ENCODE assay signal across 27 cellular contexts in the genomic region with DNA sequence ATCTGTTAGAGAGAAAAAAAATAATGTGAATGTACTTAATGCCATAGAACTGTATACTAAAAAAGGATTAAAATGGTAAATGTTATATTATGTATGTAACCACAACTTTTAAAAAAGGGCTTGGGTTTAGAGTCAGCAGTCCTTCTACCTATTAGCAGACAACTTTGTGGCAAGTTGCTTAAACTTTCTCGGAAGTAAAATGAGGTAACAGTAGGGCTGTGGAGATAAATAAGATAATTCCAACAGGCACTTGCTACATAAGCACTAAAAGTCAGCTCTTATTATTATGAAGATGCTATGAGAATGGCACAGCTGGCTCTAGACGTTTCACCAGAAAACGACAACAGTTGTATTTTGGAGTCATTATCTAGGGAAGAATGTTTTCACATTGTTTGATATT.
"Had no signal": no experiment of that assay in that cellular context is flagged by ENCODE, and none has a peak within 500 bp of the region (broad histone marks: within the 10 kb centered on the region; RNA-seq: fewer than 3 reads in every experiment).

No MANE protein-coding gene starts in this region.

- DNase-seq: activated CD4-positive, alpha-beta T cell treated with anti-CD3 and anti-CD28 coated beads for 48 hours; activated CD4-positive, alpha-beta T cell treated with anti-CD3 and anti-CD28 coated beads, Interleukin-2, amount 50 U/mL, for 4 hours; activated CD4-positive, CD25-positive, alpha-beta regulatory T cell treated with anti-CD3 and anti-CD28 coated beads, Interleukin-2, amount 50 U/mL, for 72 hours; activated CD8-positive, alpha-beta memory T cell treated with anti-CD3 and anti-CD28 coated beads for 24 hours; activated T-cell treated with anti-CD3 and anti-CD28 coated beads, Interleukin-2, amount 50 U/mL, for 48 hours; amygdala; Karpas-422; MM.1S; NCI-H1092 treated with DMSO at 0.1 percent for 48 hours; NCI-H1417 treated with DMSO at 0.1 percent for 48 hours; NCI-H1694; NCI-H2029; NCI-H2107; NCI-H2171 treated with DMSO at 0.1 percent for 48 hours; NCI-H345; NCI-H510A; NCI-H526 treated with DMSO at 0.1 percent for 48 hours; NCI-H82; OCI-M1; RPMI8226; SW 1271 had no signal

- H3K4me3 Mint-ChIP-seq: brain; central memory CD8-positive, alpha-beta T cell; T-helper 2 cell treated with Interferon-gamma antibody and Interleukin-4, amounts not matched to agents 5 μg/mL and 100 μg/mL, for 36 hours had no signal

- H3K27ac Mint-ChIP-seq: brain; T-helper 2 cell treated with Interferon-gamma antibody and Interleukin-4, amounts not matched to agents 5 μg/mL and 100 μg/mL, for 36 hours had no signal

- ATAC-seq: Panc1, Right ventricle myocardium inferior had no signal

- H3K9me3 Mint-ChIP-seq: central memory CD8-positive, alpha-beta T cell had no signal

- H3K27me3 Mint-ChIP-seq: activated naive CD4-positive, alpha-beta T cell treated with anti-CD3 and anti-CD28 coated beads, Interleukin-2, amount 50 U/mL, for 24 hours; brain; central memory CD8-positive, alpha-beta T cell had no signal
